In the genomic region with DNA sequence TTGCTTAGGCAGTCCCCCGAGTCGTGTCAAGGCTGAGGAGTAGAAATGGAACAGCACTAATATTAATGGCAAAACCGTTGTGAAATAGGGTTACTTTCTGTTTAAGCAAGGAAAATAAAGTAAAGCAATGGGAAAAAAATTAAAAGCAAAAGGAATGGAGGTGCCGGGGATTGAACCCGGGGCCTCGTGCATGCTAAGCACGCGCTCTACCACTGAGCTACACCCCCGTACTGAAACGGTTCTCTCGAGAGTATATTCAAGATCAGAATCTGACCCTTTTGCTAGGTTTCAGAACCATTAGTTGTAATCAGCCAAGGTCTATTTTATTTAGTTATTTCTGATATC, we compare ENCODE assay signal across 1 cellular context.
TF ChIP-seq lines count a peak whose summit lies in the region.

No MANE protein-coding gene starts in this region.

TF ChIP-seq in HEK293, 187 proteins besides CTCF, POLR2A, EP300 and RAD21 (continued from another document):
- TF ChIP-seq, protein P1, sequence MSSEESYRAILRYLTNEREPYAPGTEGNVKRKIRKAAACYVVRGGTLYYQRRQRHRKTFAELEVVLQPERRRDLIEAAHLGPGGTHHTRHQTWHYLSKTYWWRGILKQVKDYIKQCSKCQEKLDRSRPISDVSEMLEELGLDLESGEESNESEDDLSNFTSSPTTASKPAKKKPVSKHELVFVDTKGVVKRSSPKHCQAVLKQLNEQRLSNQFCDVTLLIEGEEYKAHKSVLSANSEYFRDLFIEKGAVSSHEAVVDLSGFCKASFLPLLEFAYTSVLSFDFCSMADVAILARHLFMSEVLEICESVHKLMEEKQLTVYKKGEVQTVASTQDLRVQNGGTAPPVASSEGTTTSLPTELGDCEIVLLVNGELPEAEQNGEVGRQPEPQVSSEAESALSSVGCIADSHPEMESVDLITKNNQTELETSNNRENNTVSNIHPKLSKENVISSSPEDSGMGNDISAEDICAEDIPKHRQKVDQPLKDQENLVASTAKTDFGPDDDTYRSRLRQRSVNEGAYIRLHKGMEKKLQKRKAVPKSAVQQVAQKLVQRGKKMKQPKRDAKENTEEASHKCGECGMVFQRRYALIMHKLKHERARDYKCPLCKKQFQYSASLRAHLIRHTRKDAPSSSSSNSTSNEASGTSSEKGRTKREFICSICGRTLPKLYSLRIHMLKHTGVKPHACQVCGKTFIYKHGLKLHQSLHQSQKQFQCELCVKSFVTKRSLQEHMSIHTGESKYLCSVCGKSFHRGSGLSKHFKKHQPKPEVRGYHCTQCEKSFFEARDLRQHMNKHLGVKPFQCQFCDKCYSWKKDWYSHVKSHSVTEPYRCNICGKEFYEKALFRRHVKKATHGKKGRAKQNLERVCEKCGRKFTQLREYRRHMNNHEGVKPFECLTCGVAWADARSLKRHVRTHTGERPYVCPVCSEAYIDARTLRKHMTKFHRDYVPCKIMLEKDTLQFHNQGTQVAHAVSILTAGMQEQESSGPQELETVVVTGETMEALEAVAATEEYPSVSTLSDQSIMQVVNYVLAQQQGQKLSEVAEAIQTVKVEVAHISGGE (tag by site-specific recombination; conservative IDR thresholded peaks at IDR 0.05; ENCODE audit: low read depth): no peak
- TF ChIP-seq ZNF366 (tag by site-specific recombination; conservative IDR thresholded peaks at IDR 0.05): no peak
- TF ChIP-seq, protein P2, sequence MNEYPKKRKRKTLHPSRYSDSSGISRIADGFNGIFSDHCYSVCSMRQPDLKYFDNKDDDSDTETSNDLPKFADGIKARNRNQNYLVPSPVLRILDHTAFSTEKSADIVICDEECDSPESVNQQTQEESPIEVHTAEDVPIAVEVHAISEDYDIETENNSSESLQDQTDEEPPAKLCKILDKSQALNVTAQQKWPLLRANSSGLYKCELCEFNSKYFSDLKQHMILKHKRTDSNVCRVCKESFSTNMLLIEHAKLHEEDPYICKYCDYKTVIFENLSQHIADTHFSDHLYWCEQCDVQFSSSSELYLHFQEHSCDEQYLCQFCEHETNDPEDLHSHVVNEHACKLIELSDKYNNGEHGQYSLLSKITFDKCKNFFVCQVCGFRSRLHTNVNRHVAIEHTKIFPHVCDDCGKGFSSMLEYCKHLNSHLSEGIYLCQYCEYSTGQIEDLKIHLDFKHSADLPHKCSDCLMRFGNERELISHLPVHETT (tag by site-specific recombination; IDR thresholded peaks at IDR 0.05): peak; percentile 57; the same call in 1 of the 2 replicates
